In genomic region chr7:99204078-99204477, GRCh38 we compare ENCODE assay signal across 18 cellular contexts. TPM values are rescaled to one million over a fixed set of nuclear protein-coding genes. Genes with fewer than 3 reads are reported as not detected.
DNase-seq lines count a peak whose midpoint lies in the region; ATAC-seq, FAIRE-seq and TF ChIP-seq lines count a peak whose summit lies in the region.
"Had no signal": no experiment of that assay in that cellular context is flagged by ENCODE, and none has a peak within 500 bp of the region (broad histone marks: within the 10 kb centered on the region; RNA-seq: fewer than 3 reads in every experiment).

No MANE protein-coding gene starts in this region.

- H3K4me3 ChIP-seq in HEK293 (ENCODE audit: low read depth, low read length) (no peak overlapping the region), PC-3 (ENCODE audit: low read length) (no peak overlapping the region), K562 (no peak overlapping the region), hepatocyte (no peak overlapping the region)
- H3K4me3 ChIP-seq: A549 had no signal

- no peak overlapping the region for H3K27ac ChIP-seq in HEK293 (ENCODE audit: extremely low read depth, low read depth, low read length)
- H3K27ac ChIP-seq in PC-3 (ENCODE audit: low read length) = peak overlapping the region; percentile 51
- H3K27ac ChIP-seq in K562 (ENCODE audit: extremely low read depth, low read depth, low read length) = no peak overlapping the region
- no peak overlapping the region for H3K27ac ChIP-seq in hepatocyte
- H3K27ac ChIP-seq: C4-2B had no signal

- no peaks in the 10 kb centered on the region for H3K9me3 Mint-ChIP-seq in type B pancreatic cell
- H3K9me3 Mint-ChIP-seq in natural killer cell treated with Interleukin-12 subunit alpha and Interleukin-12 subunit beta and Interleukin-15 and Interleukin-18, amount 100 ng/mL, for 72 hours = peaks cover 4% of the 10 kb centered on the region

- POLR2A ChIA-PET in HEK293 (lab: Yijun Ruan, JAX) = no interaction called here
- POLR2A ChIA-PET in PC-3 (lab: Charles Lee; ENCODE audit: unreplicated experiment) = no interaction called here
- POLR2A ChIA-PET in K562 (lab: Yijun Ruan, JAX) = interaction anchor here (0.9 kb wide), 1 partner anchor 322 kb away, joined by 3 read pairs; no protein-coding TSS in a partner anchor

- no peak for TF ChIP-seq POLR2A in K562 (conservative IDR thresholded peaks at IDR 0.05)

- H3K9me3 ChIP-seq in HEK293 (ENCODE audit: control insufficient read depth, insufficient read depth, low read depth, low read length) (no peaks in the 10 kb centered on the region), PC-3 (ENCODE audit: low read length) (peaks cover 12% of the 10 kb centered on the region), K562 (replicated peaks; ENCODE audit: control insufficient read depth, insufficient read depth, low read depth, low read length) (no peaks in the 10 kb centered on the region; the same call in 1 of the 2 replicates), hepatocyte (ENCODE audit: low read depth) (peaks cover 3% of the 10 kb centered on the region)

- H3K4me1 ChIP-seq in HEK293 (ENCODE audit: control insufficient read depth, insufficient read depth, low read length) = no peaks in the 10 kb centered on the region
- H3K4me1 ChIP-seq in PC-3 (ENCODE audit: insufficient read depth, low read length) = peaks cover 38% of the 10 kb centered on the region
- H3K4me1 ChIP-seq in K562 (replicated peaks in 1 of 2; ENCODE audit: control insufficient read depth in 2 of 2, insufficient read depth in 2 of 2, low read length in 2 of 2) = no peaks in the 10 kb centered on the region
- peaks cover 5% of the 10 kb centered on the region for H3K4me1 ChIP-seq in hepatocyte (ENCODE audit: insufficient read depth)

- no peaks in the 10 kb centered on the region for H3F3A ChIP-seq in PC-3 (ENCODE audit: low read length, unreplicated experiment)

- H3K4me1 Mint-ChIP-seq in type B pancreatic cell (ENCODE audit: unreplicated experiment) = no peaks in the 10 kb centered on the region
- no peaks in the 10 kb centered on the region for H3K4me1 Mint-ChIP-seq in natural killer cell treated with Interleukin-12 subunit alpha and Interleukin-12 subunit beta and Interleukin-15 and Interleukin-18, amount 100 ng/mL, for 72 hours (ENCODE audit: low read depth in 2 of 2)
- H3K4me1 Mint-ChIP-seq: H9 had no signal

- H3K27ac Mint-ChIP-seq in type B pancreatic cell = peak overlapping the region; percentile 25
- H3K27ac Mint-ChIP-seq in natural killer cell treated with Interleukin-12 subunit alpha and Interleukin-12 subunit beta and Interleukin-15 and Interleukin-18, amount 100 ng/mL, for 72 hours = no peak overlapping the region
- H3K27ac Mint-ChIP-seq: CD4-positive, alpha-beta T cell; H9 had no signal

- CTCF ChIA-PET in HEK293 (lab: Yijun Ruan, JAX) = no interaction called here
- CTCF ChIA-PET in PC-3 (lab: Charles Lee) = no interaction called here
- CTCF ChIA-PET in K562 (lab: Yijun Ruan, JAX; ENCODE audit: low intra/inter-chr PET ratio) = no interaction called here

- H3K79me2 ChIP-seq in PC-3 (ENCODE audit: low read length) (no peaks in the 10 kb centered on the region; the same call in 1 of the 2 replicates), K562 (ENCODE audit: control insufficient read depth, insufficient read depth, low read length) (no peaks in the 10 kb centered on the region), hepatocyte (no peaks in the 10 kb centered on the region)

- H3K36me3 Mint-ChIP-seq in type B pancreatic cell = peaks cover 5% of the 10 kb centered on the region
- no peaks in the 10 kb centered on the region for H3K36me3 Mint-ChIP-seq in natural killer cell treated with Interleukin-12 subunit alpha and Interleukin-12 subunit beta and Interleukin-15 and Interleukin-18, amount 100 ng/mL, for 72 hours

- H3K36me3 ChIP-seq in HEK293 (ENCODE audit: control insufficient read depth in 2 of 2, insufficient read depth in 1 of 2, low read length in 2 of 2) (no peaks in the 10 kb centered on the region), PC-3 (ENCODE audit: low read depth, low read length) (peaks cover 14% of the 10 kb centered on the region), K562 (ENCODE audit: control insufficient read depth, insufficient read depth, low read length) (no peaks in the 10 kb centered on the region), hepatocyte (replicated peaks; ENCODE audit: insufficient read depth, low read depth) (no peaks in the 10 kb centered on the region)

- ATAC-seq in PC-3 (no peak), K562 (no peak)
- no peak for ATAC-seq in natural killer cell treated with Interleukin-12 subunit alpha and Interleukin-12 subunit beta and Interleukin-15 and Interleukin-18, amount 100 ng/mL, for 72 hours
- ATAC-seq: A549 had no signal

- H3K9me1 ChIP-seq in K562 (ENCODE audit: control insufficient read depth, insufficient read depth, low read length) = no peaks in the 10 kb centered on the region

- TF ChIP-seq RAD21 in K562 (CRISPR knock-in tag; conservative IDR thresholded peaks at IDR 0.05 in 1 of 2, IDR thresholded peaks at IDR 0.05 in 1 of 2) = no peak

- H3K9me2 ChIP-seq in PC-3 (replicated peaks; ENCODE audit: low read length) (no peaks in the 10 kb centered on the region), hepatocyte (replicated peaks; ENCODE audit: insufficient read depth) (no peaks in the 10 kb centered on the region)

- intact Hi-C loops in PC-3 (cut with micrococcal nuclease) = no loop called here
- intact Hi-C loops in K562 (cut with micrococcal nuclease) = no loop called here

- 0% methylated on average over 3 of the region's 3 CpGs for WGBS in K562 (ENCODE audit: insufficient coverage, low coverage, missing lambda C conversion rate)
- 95% methylated on average over 3 of the region's 3 CpGs for WGBS in hepatocyte (ENCODE audit: low lambda C conversion rate, missing lambda C conversion rate)

- no peaks in the 10 kb centered on the region for H3K27me3 ChIP-seq in PC-3 (ENCODE audit: low read length)
- H3K27me3 ChIP-seq in K562 (ENCODE audit: control insufficient read depth in 2 of 2, insufficient read depth in 2 of 2, low read length in 2 of 2) = peaks cover 12 to 33% of the 10 kb centered on the region in 2 experiments
- no peaks in the 10 kb centered on the region for H3K27me3 ChIP-seq in hepatocyte

- no peak for TF ChIP-seq EP300 in K562 (IDR thresholded peaks at IDR 0.05; ENCODE audit: low read length)

- TF ChIP-seq CTCF in HEK293 (tag by site-specific recombination; IDR thresholded peaks at IDR 0.05) (no peak), PC-3 (conservative IDR thresholded peaks at IDR 0.05; ENCODE audit: low read depth, low read length) (no peak), K562 (IDR thresholded peaks at IDR 0.05 in 2 of 3, conservative IDR thresholded peaks at IDR 0.05 in 1 of 3; ENCODE audit: insufficient read depth in 2 of 3, low read depth in 1 of 3, low read length in 3 of 3) (no peak), type B pancreatic cell (conservative IDR thresholded peaks at IDR 0.05) (no peak), hepatocyte (IDR thresholded peaks at IDR 0.05; ENCODE audit: poor library complexity) (no peak)

- H3K27me3 Mint-ChIP-seq in type B pancreatic cell = no peaks in the 10 kb centered on the region
- peaks cover 0 to 4% of the 10 kb centered on the region in 2 donors for H3K27me3 Mint-ChIP-seq in natural killer cell treated with Interleukin-12 subunit alpha and Interleukin-12 subunit beta and Interleukin-15 and Interleukin-18, amount 100 ng/mL, for 72 hours

- H3K9ac ChIP-seq in PC-3 (ENCODE audit: low read length) (no peak overlapping the region), K562 (ENCODE audit: insufficient read depth in 1 of 2, low read depth in 2 of 2, low read length in 2 of 2) (no peak overlapping the region)

- H3K4me2 ChIP-seq in PC-3 (ENCODE audit: low read length) (no peak overlapping the region), K562 (ENCODE audit: insufficient read depth, low read length) (no peak overlapping the region), hepatocyte (no peak overlapping the region)
- H3K4me2 ChIP-seq: A549 had no signal

- H2AFZ ChIP-seq in PC-3 (ENCODE audit: low read length) (no peak overlapping the region), K562 (ENCODE audit: low read depth, low read length) (no peak overlapping the region), hepatocyte (no peak overlapping the region)

- DNase-seq in PC-3 (peak; percentile 29), K562 (ENCODE audit: extremely low read depth in 1 of 4, low spot score in 3 of 4) (no peak), type B pancreatic cell (ENCODE audit: extremely low spot score, unreplicated experiment) (no peak), cortex of kidney (lab: John Stamatoyannopoulos, UW) (no peak), 8988T (no peak), hepatocyte (ENCODE audit: low spot score) (no peak)
- DNase-seq in natural killer cell treated with Interleukin-12 subunit alpha and Interleukin-12 subunit beta and Interleukin-15 and Interleukin-18, amount 100 ng/mL, for 72 hours (ENCODE audit: low spot score) = no peak
- DNase-seq: AML-193; Caco-2; CD4-positive, alpha-beta T cell; GDM1; H9 had no signal

- no peak for FAIRE-seq in K562 (lab: Jason Lieb, UNC)
- FAIRE-seq: A549, D721Med, H1 had no signal

- BruUV-seq in PC-3 (replicated peaks; lab: Mats Ljungman, UMichigan) (no TSS peak), K562 (replicated peaks; lab: Mats Ljungman, UMichigan) (no TSS peak)

- in situ Hi-C loops in K562 (cut with MboI) = no loop called here

- H4K20me1 ChIP-seq in PC-3 (ENCODE audit: low read length) (no peaks in the 10 kb centered on the region), K562 (replicated peaks; ENCODE audit: control insufficient read depth, insufficient read depth, low read length) (no peaks in the 10 kb centered on the region), hepatocyte (ENCODE audit: insufficient read depth, poor library complexity, severe bottlenecking) (no peaks in the 10 kb centered on the region)

- no peak overlapping the region for H3K4me3 Mint-ChIP-seq in type B pancreatic cell
- no peak overlapping the region for H3K4me3 Mint-ChIP-seq in natural killer cell treated with Interleukin-12 subunit alpha and Interleukin-12 subunit beta and Interleukin-15 and Interleukin-18, amount 100 ng/mL, for 72 hours
- H3K4me3 Mint-ChIP-seq: CD4-positive, alpha-beta T cell; H9 had no signal

RNA-seq across cellular contexts. Expression of gene KPNA7, which starts 3.8 kb away (rescaled TPM):
- total RNA-seq in PC-3 (2014; rRNA removed) = 0.40 and 1.3 TPM in 2 replicates
- total RNA-seq in K562 (2011; cell fraction: chromatin; rRNA removed; ENCODE audit: low replicate concordance) = not detected in 2 replicates
- total RNA-seq in K562 (2011; cell fraction: nucleolus; rRNA removed) = not detected in 2 replicates
- not detected in 2 replicates for total RNA-seq in K562 (2011; cell fraction: nucleoplasm; rRNA removed)
- total RNA-seq in K562 (2014; rRNA removed) = not detected in 2 replicates
- total RNA-seq in K562 (2014; rRNA removed; fragmentation: Illumina TruSeq; extraction: Trizol) = not detected in 2 replicates
- not detected in 2 replicates for total RNA-seq in K562 (2015; rRNA removed; fragmentation: Illumina TruSeq; extraction: Trizol)
- not detected in 2 replicates for total RNA-seq in K562 (2021)
- not detected in 2 replicates for polyA plus RNA-seq in K562 (2011; rRNA removed)
- polyA plus RNA-seq in K562 (2011; cell fraction: cytosol; rRNA removed) = 0.07 TPM in 1 of 2 replicates, not detected in the other
- not detected in 2 replicates for polyA plus RNA-seq in K562 (2011; cell fraction: nucleus; rRNA removed)
- polyA plus RNA-seq in K562 (2012) = not detected in 2 replicates
- polyA plus RNA-seq in K562 (2014; fragmentation: Illumina TruSeq; extraction: Trizol) = not detected in 2 replicates
- not detected for polyA plus RNA-seq in K562 (2014; fragmentation: Nextera tagmentation; extraction: Ambion mirVana)
- not detected in 2 replicates for polyA plus RNA-seq in K562 (2014; rRNA removed)
- polyA minus RNA-seq in K562 (2011; rRNA and poly(A)+ RNA removed) = not detected in 2 replicates
- polyA minus RNA-seq in K562 (2011; cell fraction: cytosol; rRNA and poly(A)+ RNA removed) = not detected in 2 replicates
- not detected in 2 replicates for polyA minus RNA-seq in K562 (2011; cell fraction: nucleus; rRNA and poly(A)+ RNA removed)
- total RNA-seq in type B pancreatic cell (ENCODE audit: low replicate concordance) = 0.17 and 0.48 TPM in 2 replicates
- total RNA-seq in natural killer cell treated with Interleukin-12 subunit alpha and Interleukin-12 subunit beta and Interleukin-15 and Interleukin-18, amount 100 ng/mL, for 72 hours = not detected
- total RNA-seq in hepatocyte = 0.17 and 0.52 TPM in 2 replicates
- 0.66 and 0.76 TPM in 2 replicates for polyA plus RNA-seq in hepatocyte
- total RNA-seq: CD4-positive, alpha-beta T cell; H1; H9 had no signal
- polyA plus RNA-seq: BJ, H1 had no signal

Comparison
In these comparisons a context has a peak if more than half of its experiments do, and no peak if none do; other contexts are left out.
1. Of the 44 proteins assayed by ChIP-seq in both K562 and HEK293: peak only in K562: none; only in HEK293: none; in both: ZNF121; in neither: 43.